Comparison of ENCODE assay signal across 28 cellular contexts in genomic region chr2:131724019-131724418, GRCh38.
DNase-seq lines count a peak whose midpoint lies in the region; ATAC-seq, FAIRE-seq and TF ChIP-seq lines count a peak whose summit lies in the region.
"Had no signal": no experiment of that assay in that cellular context is flagged by ENCODE, and none has a peak within 500 bp of the region (broad histone marks: within the 10 kb centered on the region; RNA-seq: fewer than 3 reads in every experiment).

No MANE protein-coding gene starts in this region.

- H3K36me3 Mint-ChIP-seq in WTC11 = no peaks in the 10 kb centered on the region

- no peaks in the 10 kb centered on the region for H3K27me3 ChIP-seq in left ventricle myocardium inferior (ENCODE audit: low read depth)
- no peaks in the 10 kb centered on the region for H3K27me3 ChIP-seq in suprapubic skin
- no peaks in the 10 kb centered on the region for H3K27me3 ChIP-seq in transverse colon
- H3K27me3 ChIP-seq: gastrocnemius medialis, sigmoid colon had no signal

- H3K4me3 ChIP-seq in left ventricle myocardium inferior (peak overlapping the region; percentile 34), suprapubic skin (peak overlapping the region; percentile 23), transverse colon (no peak overlapping the region)
- H3K4me3 ChIP-seq: gastrocnemius medialis, sigmoid colon had no signal

- FAIRE-seq in GM12892 (lab: Jason Lieb, UNC) = no peak
- FAIRE-seq: endometrium had no signal

- ATAC-seq in WTC11 = peak; percentile 72
- ATAC-seq: gastrocnemius medialis had no signal

- H3K4me1 Mint-ChIP-seq in WTC11 = no peaks in the 10 kb centered on the region
- H3K4me1 Mint-ChIP-seq: central memory CD8-positive, alpha-beta T cell had no signal

- no peaks in the 10 kb centered on the region for H3K27me3 Mint-ChIP-seq in WTC11 (ENCODE audit: low read depth)
- H3K27me3 Mint-ChIP-seq: central memory CD8-positive, alpha-beta T cell; progenitor cell of endocrine pancreas had no signal

- POLR2A ChIA-PET in WTC11 (lab: Charles Lee) = no interaction called here

- in situ Hi-C loops in transverse colon (cut with MboI; ENCODE audit: low pct_ligation_motif_present in 1 of 4, low pct_unique_long_range_greater_than_20kb in 1 of 4, low sequenced_read_pairs in 3 of 4) = no loop called here

- H3K9me3 ChIP-seq in left ventricle myocardium inferior (replicated peaks) (no peaks in the 10 kb centered on the region), suprapubic skin (no peaks in the 10 kb centered on the region), transverse colon (no peaks in the 10 kb centered on the region)
- H3K9me3 ChIP-seq: gastrocnemius medialis, neutrophil, sigmoid colon had no signal

- H3K4me1 ChIP-seq in left ventricle myocardium inferior = no peaks in the 10 kb centered on the region
- no peaks in the 10 kb centered on the region for H3K4me1 ChIP-seq in suprapubic skin
- no peaks in the 10 kb centered on the region for H3K4me1 ChIP-seq in transverse colon
- H3K4me1 ChIP-seq: gastrocnemius medialis, sigmoid colon had no signal

- WGBS in suprapubic skin = 67% methylated on average over 44 of the region's 46 CpGs
- 83 to 90% methylated on average over 4 to 43 of the region's 46 CpGs for WGBS in transverse colon (ENCODE audit: low coverage in 1 of 2), 2 donors

- DNase-seq in activated gamma-delta T cell (lab: John Stamatoyannopoulos, UW) = peak; percentile 7
- DNase-seq in activated gamma-delta T cell treated with Interleukin-2 at 50 U/mL for 16 hours = no peak
- peak; percentile 24 for DNase-seq in WTC11 (ENCODE audit: low spot score)
- DNase-seq in left ventricle myocardium inferior = peak; percentile 30
- no peak for DNase-seq in suprapubic skin (ENCODE audit: low spot score in 2 of 2)
- DNase-seq in activated CD4-positive, alpha-beta T cell treated with anti-CD3 and anti-CD28 coated beads, Interleukin-2, amount 50 U/mL, for 1 hour = no peak
- no peak for DNase-seq in GM12892 (ENCODE audit: insufficient read length)
- DNase-seq in transverse colon = no peak
- DNase-seq: 8988T; activated CD4-positive, CD25-positive, alpha-beta regulatory T cell; activated naive CD4-positive, alpha-beta T cell treated with anti-CD3 and anti-CD28 coated beads for 36 hours; activated T-cell treated with anti-CD3 and anti-CD28 coated beads, Interleukin-2, amount 50 U/mL, for 48 hours; COR-L47; dermis blood vessel endothelial cell; gastrocnemius medialis; hypothalamus; Kasumi-1; NCI-H146; SIG-M5; sigmoid colon; stimulated activated CD4-positive, alpha-beta T cell treated with anti-CD3 and anti-CD28 coated beads, Interleukin-12 subunit alpha, Interleukin-12 subunit beta, amount 100 ng/mL, for 4 hours; stimulated activated CD4-positive, alpha-beta T cell treated with anti-CD3 and anti-CD28 coated beads, Interleukin-4, amount 100 ng/mL, for 24 hours; T-helper 1 cell had no signal

- H3K9me3 Mint-ChIP-seq in WTC11 = no peaks in the 10 kb centered on the region
- H3K9me3 Mint-ChIP-seq: activated naive CD4-positive, alpha-beta T cell treated with anti-CD3 and anti-CD28 coated beads for 36 hours; central memory CD8-positive, alpha-beta T cell had no signal

- TF ChIP-seq POLR2A in suprapubic skin (IDR thresholded peaks at IDR 0.05) = no peak
- TF ChIP-seq POLR2A in GM12892 (IDR thresholded peaks at IDR 0.05; ENCODE audit: low read depth, low read length) = no peak
- TF ChIP-seq POLR2A in transverse colon (IDR thresholded peaks at IDR 0.05) = no peak

- H3K4me3 Mint-ChIP-seq in WTC11 = no peak overlapping the region
- H3K4me3 Mint-ChIP-seq: activated naive CD4-positive, alpha-beta T cell treated with anti-CD3 and anti-CD28 coated beads for 36 hours; central memory CD8-positive, alpha-beta T cell had no signal

- TF ChIP-seq CTCF in WTC11 (IDR thresholded peaks at IDR 0.05) = no peak
- no peak for TF ChIP-seq CTCF in left ventricle myocardium inferior (IDR thresholded peaks at IDR 0.05; ENCODE audit: borderline replicate concordance)
- no peak for TF ChIP-seq CTCF in suprapubic skin (IDR thresholded peaks at IDR 0.05)
- no peak for TF ChIP-seq CTCF in transverse colon (IDR thresholded peaks at IDR 0.05)

- CTCF ChIA-PET in WTC11 (lab: Charles Lee) = interaction anchor here (1.3 to 1.4 kb wide), 2 partner anchors 51 to 79 kb away, joined by 4 read pairs; no protein-coding TSS in a partner anchor

- no peak overlapping the region for H3K27ac Mint-ChIP-seq in WTC11
- H3K27ac Mint-ChIP-seq: activated naive CD4-positive, alpha-beta T cell treated with anti-CD3 and anti-CD28 coated beads for 36 hours; progenitor cell of endocrine pancreas had no signal

- H3K27ac ChIP-seq in left ventricle myocardium inferior (replicated peaks) (no peak overlapping the region), suprapubic skin (no peak overlapping the region), transverse colon (no peak overlapping the region)
- H3K27ac ChIP-seq: C4-2B, gastrocnemius medialis, neutrophil, sigmoid colon had no signal

- TF ChIP-seq EP300 in suprapubic skin (IDR thresholded peaks at IDR 0.05) (no peak), transverse colon (IDR thresholded peaks at IDR 0.05; ENCODE audit: low read depth) (no peak)

- no peaks in the 10 kb centered on the region for H3K36me3 ChIP-seq in left ventricle myocardium inferior
- peaks cover 6% of the 10 kb centered on the region for H3K36me3 ChIP-seq in suprapubic skin
- H3K36me3 ChIP-seq in transverse colon = no peaks in the 10 kb centered on the region
- H3K36me3 ChIP-seq: gastrocnemius medialis, neutrophil, sigmoid colon had no signal

- intact Hi-C loops in left ventricle myocardium inferior (cut with micrococcal nuclease) = no loop called here
- intact Hi-C loops in transverse colon (cut with DNase I; ENCODE audit: low total_unique reads) = no loop called here

TF ChIP-seq in WTC11, 78 proteins besides CTCF, POLR2A, EP300 and RAD21 (continues in another document):
- TF ChIP-seq MYBL2 (CRISPR knock-in tag; IDR thresholded peaks at IDR 0.05) (no peak), HMGA2 (CRISPR knock-in tag; IDR thresholded peaks at IDR 0.05) (no peak), CREM (CRISPR knock-in tag; IDR thresholded peaks at IDR 0.05) (no peak), FOXP1 (CRISPR knock-in tag; IDR thresholded peaks at IDR 0.05; ENCODE audit: borderline replicate concordance) (no peak), GRHL2 (CRISPR knock-in tag; IDR thresholded peaks at IDR 0.05; ENCODE audit: insufficient replicate concordance, severe bottlenecking) (no peak), CREB1 (CRISPR knock-in tag; IDR thresholded peaks at IDR 0.05) (no peak), RELA (CRISPR knock-in tag; IDR thresholded peaks at IDR 0.05; ENCODE audit: borderline replicate concordance) (no peak)
- TF ChIP-seq, protein P1, sequence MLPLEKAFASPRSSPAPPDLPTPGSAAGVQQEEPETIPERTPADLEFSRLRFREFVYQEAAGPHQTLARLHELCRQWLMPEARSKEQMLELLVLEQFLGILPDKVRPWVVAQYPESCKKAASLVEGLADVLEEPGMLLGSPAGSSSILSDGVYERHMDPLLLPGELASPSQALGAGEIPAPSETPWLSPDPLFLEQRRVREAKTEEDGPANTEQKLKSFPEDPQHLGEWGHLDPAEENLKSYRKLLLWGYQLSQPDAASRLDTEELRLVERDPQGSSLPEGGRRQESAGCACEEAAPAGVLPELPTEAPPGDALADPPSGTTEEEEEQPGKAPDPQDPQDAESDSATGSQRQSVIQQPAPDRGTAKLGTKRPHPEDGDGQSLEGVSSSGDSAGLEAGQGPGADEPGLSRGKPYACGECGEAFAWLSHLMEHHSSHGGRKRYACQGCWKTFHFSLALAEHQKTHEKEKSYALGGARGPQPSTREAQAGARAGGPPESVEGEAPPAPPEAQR (CRISPR knock-in tag; IDR thresholded peaks at IDR 0.05) = no peak
- TF ChIP-seq, protein P2, sequence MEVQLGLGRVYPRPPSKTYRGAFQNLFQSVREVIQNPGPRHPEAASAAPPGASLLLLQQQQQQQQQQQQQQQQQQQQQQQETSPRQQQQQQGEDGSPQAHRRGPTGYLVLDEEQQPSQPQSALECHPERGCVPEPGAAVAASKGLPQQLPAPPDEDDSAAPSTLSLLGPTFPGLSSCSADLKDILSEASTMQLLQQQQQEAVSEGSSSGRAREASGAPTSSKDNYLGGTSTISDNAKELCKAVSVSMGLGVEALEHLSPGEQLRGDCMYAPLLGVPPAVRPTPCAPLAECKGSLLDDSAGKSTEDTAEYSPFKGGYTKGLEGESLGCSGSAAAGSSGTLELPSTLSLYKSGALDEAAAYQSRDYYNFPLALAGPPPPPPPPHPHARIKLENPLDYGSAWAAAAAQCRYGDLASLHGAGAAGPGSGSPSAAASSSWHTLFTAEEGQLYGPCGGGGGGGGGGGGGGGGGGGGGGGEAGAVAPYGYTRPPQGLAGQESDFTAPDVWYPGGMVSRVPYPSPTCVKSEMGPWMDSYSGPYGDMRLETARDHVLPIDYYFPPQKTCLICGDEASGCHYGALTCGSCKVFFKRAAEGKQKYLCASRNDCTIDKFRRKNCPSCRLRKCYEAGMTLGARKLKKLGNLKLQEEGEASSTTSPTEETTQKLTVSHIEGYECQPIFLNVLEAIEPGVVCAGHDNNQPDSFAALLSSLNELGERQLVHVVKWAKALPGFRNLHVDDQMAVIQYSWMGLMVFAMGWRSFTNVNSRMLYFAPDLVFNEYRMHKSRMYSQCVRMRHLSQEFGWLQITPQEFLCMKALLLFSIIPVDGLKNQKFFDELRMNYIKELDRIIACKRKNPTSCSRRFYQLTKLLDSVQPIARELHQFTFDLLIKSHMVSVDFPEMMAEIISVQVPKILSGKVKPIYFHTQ (CRISPR knock-in tag; IDR thresholded peaks at IDR 0.05) = no peak
- TF ChIP-seq, protein P3, sequence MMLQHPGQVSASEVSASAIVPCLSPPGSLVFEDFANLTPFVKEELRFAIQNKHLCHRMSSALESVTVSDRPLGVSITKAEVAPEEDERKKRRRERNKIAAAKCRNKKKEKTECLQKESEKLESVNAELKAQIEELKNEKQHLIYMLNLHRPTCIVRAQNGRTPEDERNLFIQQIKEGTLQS (CRISPR knock-in tag; conservative IDR thresholded peaks at IDR 0.05) = no peak
- TF ChIP-seq, protein P4, sequence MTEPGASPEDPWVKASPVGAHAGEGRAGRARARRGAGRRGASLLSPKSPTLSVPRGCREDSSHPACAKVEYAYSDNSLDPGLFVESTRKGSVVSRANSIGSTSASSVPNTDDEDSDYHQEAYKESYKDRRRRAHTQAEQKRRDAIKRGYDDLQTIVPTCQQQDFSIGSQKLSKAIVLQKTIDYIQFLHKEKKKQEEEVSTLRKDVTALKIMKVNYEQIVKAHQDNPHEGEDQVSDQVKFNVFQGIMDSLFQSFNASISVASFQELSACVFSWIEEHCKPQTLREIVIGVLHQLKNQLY (CRISPR knock-in tag; IDR thresholded peaks at IDR 0.05) = no peak

Comparison
In these comparisons a context has a peak if more than half of its experiments do, and no peak if none do; other contexts are left out.
1. DNase-seq: peak in activated gamma-delta T cell (single experiment), WTC11 (single experiment) and left ventricle myocardium inferior (single experiment); none in activated gamma-delta T cell treated with Interleukin-2 at 50 U/mL for 16 hours (single experiment), suprapubic skin (0 of 2), activated CD4-positive, alpha-beta T cell treated with anti-CD3 and anti-CD28 coated beads, Interleukin-2, amount 50 U/mL, for 1 hour (single experiment), GM12892 (single experiment) and transverse colon (single experiment).
2. H3K4me3 ChIP-seq: peak in left ventricle myocardium inferior (single experiment) and suprapubic skin (single experiment); none in transverse colon (0 of 4).